In genomic region chr1:203291201-203292096, GRCh38 we compare ENCODE assay signal across 8 cellular contexts. TPM values are rescaled to one million over a fixed set of nuclear protein-coding genes. Genes with fewer than 3 reads are reported as not detected.
A peak's percentile ranks its signal among the peaks of the same experiment; 100 is the strongest.
DNase-seq lines count a peak whose midpoint lies in the region; ATAC-seq, FAIRE-seq and TF ChIP-seq lines count a peak whose summit lies in the region.

No MANE protein-coding gene starts in this region.

- H3K27me3 Mint-ChIP-seq in naive B cell: no peaks in the 10 kb centered on the region

- TF ChIP-seq POLR2A in A549 (IDR thresholded peaks at IDR 0.05; ENCODE audit: low read length): no peak

- no peak for TF ChIP-seq EP300 in A549 (IDR thresholded peaks at IDR 0.05)

- 0 out of 6 replicates have a peak overlapping the region, but pooled peaks have one; percentile 1 to 11 for H3K27ac ChIP-seq in A549
- peak overlapping the region; percentile 20; the same call in 1 of the 2 replicates for H3K27ac ChIP-seq in HEK293 (ENCODE audit: extremely low read depth, low read depth, low read length)

- no peaks in the 10 kb centered on the region for H3K36me3 Mint-ChIP-seq in naive B cell

- H3K4me3 ChIP-seq in A549: no peak overlapping the region
- H3K4me3 ChIP-seq in HEK293 (ENCODE audit: low read depth, low read length): no peak overlapping the region
- no peak overlapping the region for H3K4me3 ChIP-seq in bronchial epithelial cell (ENCODE audit: low read depth, low read length)

- CTCF ChIA-PET in A549 (lab: Yijun Ruan, JAX): interaction anchor here (0.7 to 6.7 kb wide), 8 partner anchors 14 to 48 kb away, joined by 3 to 36 read pairs (median 5); no protein-coding TSS in a partner anchor
- CTCF ChIA-PET in HEK293 (lab: Yijun Ruan, JAX): interaction anchor here (0.6 to 2.8 kb wide), 6 partner anchors 8 to 252 kb away, joined by 3 to 12 read pairs (median 4); no protein-coding TSS in a partner anchor

- FAIRE-seq in A549 (lab: Jason Lieb, UNC): no peak
- FAIRE-seq in bronchial epithelial cell (lab: Jason Lieb, UNC): no peak

- no peaks in the 10 kb centered on the region for H3K9me3 Mint-ChIP-seq in naive B cell

- H3K4me1 ChIP-seq in A549: peaks cover 14% of the 10 kb centered on the region
- peaks cover 11% of the 10 kb centered on the region for H3K4me1 ChIP-seq in HEK293 (ENCODE audit: control insufficient read depth, insufficient read depth, low read length)

- DNase-seq in A549 (ENCODE audit: low read depth in 1 of 2, low spot score in 1 of 2): peak in 1 of 2 experiments; percentile 41
- DNase-seq in bronchial epithelial cell (ENCODE audit: low read depth): peak; percentile 54
- DNase-seq in naive B cell: no peak
- no peak for DNase-seq in A172 (ENCODE audit: low spot score)

- H3K9me3 ChIP-seq in A549: no peaks in the 10 kb centered on the region
- no peaks in the 10 kb centered on the region for H3K9me3 ChIP-seq in HEK293 (ENCODE audit: control insufficient read depth, insufficient read depth, low read depth, low read length)

- POLR2A ChIA-PET in A549 (lab: Yijun Ruan, JAX) (interaction anchor here (0.7 kb wide), 1 partner anchor 14 kb away, joined by 3 read pairs; the partner anchor contains the start of gene BTG2), HEK293 (lab: Yijun Ruan, JAX) (interaction anchor here (1.5 to 5.0 kb wide), 2 partner anchors 14 to 36 kb away, joined by 5 to 30 read pairs (median 26); partner anchors contain the start of gene BTG2)

- TF ChIP-seq RAD21 in A549 (conservative IDR thresholded peaks at IDR 0.05 in 1 of 2, IDR thresholded peaks at IDR 0.05 in 1 of 2): no peak

- H3K4me3 Mint-ChIP-seq in naive B cell: peak overlapping the region; percentile 60 to 96 (median 87)

- peaks cover 76 to 94% (median 87%) of the 10 kb centered on the region in 3 donors for H3K4me1 Mint-ChIP-seq in naive B cell

- ATAC-seq in A549: peak in 1 of 2 experiments; percentile 70; a peak in 3 of 6 replicates
- no peak for ATAC-seq in naive B cell (ENCODE audit: low read depth in 2 of 2)
- ATAC-seq in HG02938 (IDR thresholded peaks at IDR 0.05; ENCODE audit: unreplicated experiment): no peak
- no peak for ATAC-seq in HG03097 (IDR thresholded peaks at IDR 0.05; ENCODE audit: low FRiP score, unreplicated experiment)
- no peak for ATAC-seq in HG02571 (IDR thresholded peaks at IDR 0.05; ENCODE audit: unreplicated experiment)

- WGBS in A549 (ENCODE audit: missing lambda C conversion rate): 68% methylated on average over 17 of the region's 17 CpGs

- peak overlapping the region; percentile 62 for H3K4me2 ChIP-seq in A549

- no peaks in the 10 kb centered on the region for H3K27me3 ChIP-seq in bronchial epithelial cell (ENCODE audit: control insufficient read depth, insufficient read depth, low read length)

- peak overlapping the region; percentile 99 to 100 (median 100) for H3K27ac Mint-ChIP-seq in naive B cell

- TF ChIP-seq CTCF in A549 (IDR thresholded peaks at IDR 0.05): no peak
- no peak for TF ChIP-seq CTCF in HEK293 (tag by site-specific recombination; IDR thresholded peaks at IDR 0.05)
- TF ChIP-seq CTCF in bronchial epithelial cell (IDR thresholded peaks at IDR 0.05; ENCODE audit: insufficient read depth, low read length, severe bottlenecking): no peak

- no peaks in the 10 kb centered on the region for H3K36me3 ChIP-seq in HEK293 (ENCODE audit: control insufficient read depth in 2 of 2, insufficient read depth in 1 of 2, low read length in 2 of 2)
- H3K36me3 ChIP-seq in bronchial epithelial cell (ENCODE audit: control insufficient read depth, insufficient read depth, low read length): no peaks in the 10 kb centered on the region

TF ChIP-seq in A549, 52 proteins besides CTCF, POLR2A, EP300 and RAD21:
- TF ChIP-seq ATOH8 (CRISPR knock-in tag; IDR thresholded peaks at IDR 0.05; ENCODE audit: low read depth) (no peak), SMC3 (IDR thresholded peaks at IDR 0.05) (no peak), TFCP2L1 (CRISPR knock-in tag; IDR thresholded peaks at IDR 0.05) (no peak), MAZ (IDR thresholded peaks at IDR 0.05; ENCODE audit: borderline replicate concordance, low read depth, low read length) (no peak), MAX (IDR thresholded peaks at IDR 0.05) (no peak), CHD4 (IDR thresholded peaks at IDR 0.05; ENCODE audit: borderline replicate concordance) (no peak), HOXB5 (CRISPR knock-in tag; IDR thresholded peaks at IDR 0.05) (no peak), PBX3 (IDR thresholded peaks at IDR 0.05) (no peak), CHD2 (IDR thresholded peaks at IDR 0.05; ENCODE audit: low read length, partially characterized antibody) (no peak)

TF ChIP-seq in HEK293, 187 proteins besides CTCF, POLR2A, EP300 and RAD21:
- TF ChIP-seq ZBTB11 (tag by site-specific recombination; conservative IDR thresholded peaks at IDR 0.05; ENCODE audit: low read depth) (no peak), ZNF776 (tag by site-specific recombination; IDR thresholded peaks at IDR 0.05; ENCODE audit: borderline replicate concordance) (no peak), KLF1 (tag by site-specific recombination; IDR thresholded peaks at IDR 0.05) (0 out of 2 replicates have a peak, but pooled peaks have one; percentile 27)

RNA-seq across cellular contexts. Expression of gene BTG2, which starts 13.9 kb away (rescaled TPM):
- 16.0 and 16.4 TPM in 2 replicates for polyA plus RNA-seq in A549 (2011; rRNA removed)
- 3.9 and 5.7 TPM in 2 replicates for polyA plus RNA-seq in A549 (2012; cell fraction: cytosol; rRNA removed)
- polyA plus RNA-seq in A549 (2012; cell fraction: nucleus; rRNA removed): 5.7 and 5.8 TPM in 2 replicates
- 7.2 to 9.2 TPM (median 8.0 TPM) in 3 replicates for polyA plus RNA-seq in A549 (2017; fragmentation: RNase III; extraction: RNeasy Plus Mini Kit Qiagen cat#74134 plus additional on column Dnase treatment)
- 14.9 and 16.4 TPM in 2 replicates for polyA minus RNA-seq in A549 (2011; rRNA and poly(A)+ RNA removed)
- 12.9 and 25.9 TPM in 2 replicates for total RNA-seq in bronchial epithelial cell
- polyA plus RNA-seq in naive B cell (ENCODE audit: low read depth in 6 of 6): 100 to 1,000 TPM; 315 to 687 (median 417) TPM
- 11.3 and 13.2 TPM in 2 replicates for total RNA-seq in A172 (2014; rRNA removed; shearing (Covaris generic))

RNA-seq across cellular contexts. Expression of gene FMOD, which starts 59.5 kb away (rescaled TPM):
- polyA plus RNA-seq in A549 (2011; rRNA removed) (0.03 and 0.04 TPM in 2 replicates), A549 (2017; fragmentation: RNase III; extraction: RNeasy Plus Mini Kit Qiagen cat#74134 plus additional on column Dnase treatment) (not detected in 3 replicates), naive B cell (ENCODE audit: low read depth in 6 of 6) (not detected)
- 0.01 TPM in 2 replicates for polyA plus RNA-seq in A549 (2012; cell fraction: cytosol; rRNA removed)
- polyA plus RNA-seq in A549 (2012; cell fraction: nucleus; rRNA removed): 0.02 TPM in 1 of 2 replicates, not detected in the other
- polyA minus RNA-seq in A549 (2011; rRNA and poly(A)+ RNA removed): not detected in 2 replicates
- 0.26 TPM in 1 of 2 replicates, not detected in the other for total RNA-seq in bronchial epithelial cell
- not detected in 2 replicates for total RNA-seq in A172 (2014; rRNA removed; shearing (Covaris generic))
